1 cellular context compared by ENCODE assay signal in genomic region chrX:63889001-63889400, GRCh38.
TF ChIP-seq lines count a peak whose summit lies in the region.

No MANE protein-coding gene starts in this region.

TF ChIP-seq in WTC11, 78 proteins besides CTCF, POLR2A, EP300 and RAD21 (continued from another document):
- TF ChIP-seq ZNF532 (CRISPR knock-in tag; IDR thresholded peaks at IDR 0.05; ENCODE audit: borderline replicate concordance): no peak
